Comparison of ENCODE assay signal across 8 cellular contexts in genomic region chr22:25404556-25404922, GRCh38.
DNase-seq lines count a peak whose midpoint lies in the region; ATAC-seq, FAIRE-seq and TF ChIP-seq lines count a peak whose summit lies in the region.

No MANE protein-coding gene starts in this region.

- peak overlapping the region; percentile 78 for H3K4me3 Mint-ChIP-seq in Calu3 (ENCODE audit: low read depth, unreplicated experiment)

- DNase-seq in Calu3 (peak; percentile 24), adrenal gland (peak in 2 of 7 donors; percentile 16 to 38), keratinocyte (ENCODE audit: low read depth, low spot score) (no peak), glomerular visceral epithelial cell (ENCODE audit: extremely low spot score) (no peak), T-helper 9 cell (no peak)

- peak overlapping the region; percentile 77 for H3K9ac ChIP-seq in keratinocyte (ENCODE audit: control insufficient read depth, extremely low read depth, insufficient read depth, low read length)
- H3K9ac ChIP-seq in stomach smooth muscle (ENCODE audit: low read length in 2 of 2): peak overlapping the region; percentile 53 to 69

- H3K79me2 ChIP-seq in keratinocyte (ENCODE audit: control insufficient read depth, insufficient read depth, low read length): peaks cover 59% of the 10 kb centered on the region

- H3K9me3 Mint-ChIP-seq in Calu3 (ENCODE audit: low read depth, unreplicated experiment): no peaks in the 10 kb centered on the region

- FAIRE-seq in keratinocyte (lab: Jason Lieb, UNC): no peak

- peaks cover 35% of the 10 kb centered on the region for H3K4me1 Mint-ChIP-seq in Calu3 (ENCODE audit: low read depth, unreplicated experiment)

- intact Hi-C loops in Calu3 (cut with micrococcal nuclease; ENCODE audit: unreplicated experiment) (loop anchor here (5.0 kb wide), 1 partner anchor 42 kb away; no protein-coding TSS in a partner anchor), adrenal gland (cut with DNase I) (loop anchor here in 1 of 2 donors (5.0 kb wide), 1 partner anchor 37 kb away; no protein-coding TSS in a partner anchor)

- TF ChIP-seq CTCF in Calu3 (IDR thresholded peaks at IDR 0.05; ENCODE audit: unreplicated experiment) (no peak), adrenal gland (IDR thresholded peaks at IDR 0.05) (no peak), keratinocyte (optimal IDR thresholded peaks at IDR 0.05 in 1 of 3, IDR thresholded peaks at IDR 0.05 in 1 of 3, conservative IDR thresholded peaks at IDR 0.05 in 1 of 3; ENCODE audit: extremely low read depth in 1 of 3, insufficient read depth in 2 of 3, low read length in 3 of 3) (no peak)

- CTCF ChIA-PET in Calu3 (lab: Charles Lee): no interaction called here

- 0 to 2% (median 1%) methylated on average over 1 to 35 of the region's 35 CpGs for WGBS in adrenal gland, 4 donors

- peaks cover 18% of the 10 kb centered on the region for H4K20me1 ChIP-seq in keratinocyte (ENCODE audit: control insufficient read depth, extremely low read depth, insufficient read depth, low read length)

- H3K27me3 ChIP-seq in adrenal gland: no peaks in the 10 kb centered on the region
- H3K27me3 ChIP-seq in keratinocyte (ENCODE audit: control insufficient read depth, extremely low read depth, insufficient read depth, low read length): no peaks in the 10 kb centered on the region
- no peaks in the 10 kb centered on the region for H3K27me3 ChIP-seq in stomach smooth muscle (ENCODE audit: control insufficient read depth in 1 of 2, insufficient read depth in 2 of 2, low read length in 2 of 2)

- H3K27me3 Mint-ChIP-seq in Calu3 (ENCODE audit: unreplicated experiment): peaks cover 10% of the 10 kb centered on the region

- BruUV-seq in Calu3 (replicated peaks; lab: Mats Ljungman, UMichigan): no TSS peak

- H3K27ac ChIP-seq in adrenal gland: peak overlapping the region in 4 of 5 donors; percentile 3 to 94 (median 79)
- H3K27ac ChIP-seq in keratinocyte (ENCODE audit: control insufficient read depth, insufficient read depth, low read length): peak overlapping the region; percentile 59
- H3K27ac ChIP-seq in stomach smooth muscle (ENCODE audit: low read length): peak overlapping the region; percentile 76

- H3K4me1 ChIP-seq in adrenal gland (replicated peaks in 1 of 2) (peaks cover 28 to 44% of the 10 kb centered on the region in 2 donors), keratinocyte (ENCODE audit: control insufficient read depth, extremely low read depth, insufficient read depth, low read length) (peaks cover 23% of the 10 kb centered on the region), stomach smooth muscle (ENCODE audit: control insufficient read depth, insufficient read depth, low read length) (peaks cover 41% of the 10 kb centered on the region)

- peak overlapping the region; percentile 15 for H2AFZ ChIP-seq in keratinocyte (ENCODE audit: control insufficient read depth, low read length)

- H3K27ac Mint-ChIP-seq in Calu3 (ENCODE audit: unreplicated experiment): peak overlapping the region; percentile 75

- H3K9me3 ChIP-seq in adrenal gland (replicated peaks in 1 of 3) (no peaks in the 10 kb centered on the region), keratinocyte (ENCODE audit: control insufficient read depth, low read depth, low read length) (no peaks in the 10 kb centered on the region), stomach smooth muscle (ENCODE audit: control insufficient read depth in 2 of 2, low read length in 2 of 2) (no peaks in the 10 kb centered on the region)

- ATAC-seq in HG03196 (IDR thresholded peaks at IDR 0.05; ENCODE audit: unreplicated experiment): peak; percentile 4
- no peak for ATAC-seq in GM21619 (IDR thresholded peaks at IDR 0.05; ENCODE audit: unreplicated experiment)

- H3K4me2 ChIP-seq in keratinocyte (ENCODE audit: control insufficient read depth, extremely low read depth, insufficient read depth, low read depth, low read length): peak overlapping the region; percentile 91

- H3K4me3 ChIP-seq in adrenal gland (peak overlapping the region in 3 of 4 donors; percentile 25 to 100 (median 40)), keratinocyte (ENCODE audit: control insufficient read depth in 2 of 3, extremely low read depth in 1 of 3, insufficient read depth in 2 of 3, low read depth in 1 of 3, low read length in 3 of 3) (peak overlapping the region; percentile 67 to 85 (median 74)), stomach smooth muscle (ENCODE audit: low read length in 2 of 2) (peak overlapping the region; percentile 68 to 75)

- H3K36me3 ChIP-seq in adrenal gland (replicated peaks in 1 of 2): no peaks in the 10 kb centered on the region
- H3K36me3 ChIP-seq in keratinocyte (ENCODE audit: control insufficient read depth in 2 of 2, extremely low read depth in 1 of 2, insufficient read depth in 2 of 2, low read length in 2 of 2): no peaks in the 10 kb centered on the region
- no peaks in the 10 kb centered on the region for H3K36me3 ChIP-seq in stomach smooth muscle (ENCODE audit: control insufficient read depth in 2 of 2, insufficient read depth in 2 of 2, low read length in 2 of 2)

- H3K9me1 ChIP-seq in keratinocyte (ENCODE audit: control insufficient read depth, extremely low read depth, insufficient read depth, low read length): peaks cover 5% of the 10 kb centered on the region

- H3K36me3 Mint-ChIP-seq in Calu3 (ENCODE audit: insufficient read depth, unreplicated experiment): peaks cover 33% of the 10 kb centered on the region

- no peak for TF ChIP-seq POLR2A in adrenal gland (IDR thresholded peaks at IDR 0.05)

- dilution Hi-C loops in keratinocyte (cut with MboI; ENCODE audit: extremely low pct_ligation_motif_present, low sequenced_read_pairs): no loop called here
